Comparison of ENCODE assay signal across 8 cellular contexts in the genomic region with DNA sequence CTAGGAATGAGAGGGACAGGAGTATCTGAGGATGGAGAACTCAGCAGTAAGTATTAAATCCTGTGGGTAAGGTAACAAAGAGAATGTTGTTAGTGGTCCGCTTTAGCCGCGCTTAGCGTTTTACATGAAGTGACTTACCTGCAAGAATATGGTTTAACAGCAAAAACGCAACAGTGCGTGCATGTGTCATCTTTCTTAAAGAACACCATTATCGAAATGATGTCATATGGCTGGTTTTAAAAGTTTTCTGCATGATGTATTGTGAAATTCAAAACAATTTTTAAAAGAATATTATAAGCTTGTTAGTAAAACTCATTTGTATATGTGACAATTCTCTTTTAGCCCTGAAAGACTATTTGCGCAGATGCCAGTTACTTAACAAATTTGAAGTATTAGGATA. TPM values are rescaled to one million over a fixed set of nuclear protein-coding genes. Genes with fewer than 3 reads are reported as not detected.
DNase-seq lines count a peak whose midpoint lies in the region; ATAC-seq and TF ChIP-seq lines count a peak whose summit lies in the region.

No MANE protein-coding gene starts in this region.

- peak overlapping the region; percentile 99 for H3K4me3 Mint-ChIP-seq in CD8-positive, alpha-beta T cell
- H3K4me3 Mint-ChIP-seq in effector memory CD8-positive, alpha-beta T cell = peak overlapping the region; percentile 92 to 93
- peak overlapping the region; percentile 100 for H3K4me3 Mint-ChIP-seq in neural crest cell

- H3F3A ChIP-seq in MM.1S (ENCODE audit: insufficient read depth, low read length) = peaks cover 16% of the 10 kb centered on the region

- H3K27me3 ChIP-seq in CD8-positive, alpha-beta T cell (ENCODE audit: insufficient read depth, low read length) = no peaks in the 10 kb centered on the region
- no peaks in the 10 kb centered on the region for H3K27me3 ChIP-seq in MM.1S (replicated peaks; ENCODE audit: insufficient read depth, low read length)

- H2AFZ ChIP-seq in MM.1S (ENCODE audit: low read length) = no peak overlapping the region

- peaks cover 55% of the 10 kb centered on the region for H4K20me1 ChIP-seq in MM.1S (ENCODE audit: insufficient read depth, low read length)

- H3K79me2 ChIP-seq in MM.1S (ENCODE audit: low read length) = peaks cover 76% of the 10 kb centered on the region

- peak overlapping the region; percentile 97; the same call in 1 of the 2 replicates for H3K9ac ChIP-seq in MM.1S (ENCODE audit: low read length)

- H3K4me1 ChIP-seq in CD8-positive, alpha-beta T cell (ENCODE audit: insufficient read depth, low read length) = peaks cover 50% of the 10 kb centered on the region
- peaks cover 12% of the 10 kb centered on the region for H3K4me1 ChIP-seq in MM.1S (ENCODE audit: low read length)

- no peak for ATAC-seq in CD8-positive, alpha-beta T cell
- ATAC-seq in effector memory CD8-positive, alpha-beta T cell (replicated peaks) = no peak
- ATAC-seq in GM18498 (IDR thresholded peaks at IDR 0.05; ENCODE audit: unreplicated experiment) (no peak), sciatic nerve (no peak)

- DNase-seq in CD8-positive, alpha-beta T cell = peak in 2 of 7 experiments; percentile 7 to 21
- DNase-seq in MM.1S (no peak), neural crest cell (ENCODE audit: low read depth, low spot score) (no peak), sciatic nerve (ENCODE audit: low spot score) (no peak), NCI-H1105 (lab: John Stamatoyannopoulos, UW) (no peak), SK-N-DZ (ENCODE audit: low spot score) (no peak)
- peak in 1 of 3 experiments; percentile 9 for DNase-seq in effector memory CD8-positive, alpha-beta T cell

- H3K4me3 ChIP-seq in CD8-positive, alpha-beta T cell (ENCODE audit: low read depth, low read length) = peak overlapping the region; percentile 82
- H3K4me3 ChIP-seq in MM.1S (ENCODE audit: low read length) = peak overlapping the region; percentile 86

- H3K9me3 Mint-ChIP-seq in CD8-positive, alpha-beta T cell = no peaks in the 10 kb centered on the region
- H3K9me3 Mint-ChIP-seq in effector memory CD8-positive, alpha-beta T cell = no peaks in the 10 kb centered on the region
- H3K9me3 Mint-ChIP-seq in neural crest cell = no peaks in the 10 kb centered on the region

- H3K36me3 ChIP-seq in CD8-positive, alpha-beta T cell (ENCODE audit: insufficient read depth, low read length) = peaks cover 3% of the 10 kb centered on the region
- H3K36me3 ChIP-seq in MM.1S (replicated peaks; ENCODE audit: insufficient read depth, low read length) = peaks cover 2% of the 10 kb centered on the region; the same call in 1 of the 2 replicates

- no peak for TF ChIP-seq CTCF in CD8-positive, alpha-beta T cell (IDR thresholded peaks at IDR 0.05)
- TF ChIP-seq CTCF in MM.1S (IDR thresholded peaks at IDR 0.05; ENCODE audit: low read length) (no peak), neural crest cell (conservative IDR thresholded peaks at IDR 0.05) (no peak)

- H3K27ac ChIP-seq in CD8-positive, alpha-beta T cell (ENCODE audit: low read depth, low read length) = peak overlapping the region; percentile 83
- H3K27ac ChIP-seq in MM.1S (ENCODE audit: low read length) = no peak overlapping the region

- intact Hi-C loops in CD8-positive, alpha-beta T cell (cut with DNase I, micrococcal nuclease) = loop anchor here (2.0 to 10.0 kb wide), 7 partner anchors 36 to 1114 kb away; partner anchors contain the start of genes GNS (in 2 of the 2) and LLPH (in 1 of the 2)
- intact Hi-C loops in sciatic nerve (cut with DNase I) = no loop called here

- H3K27me3 Mint-ChIP-seq in CD8-positive, alpha-beta T cell (ENCODE audit: low read depth) = no peaks in the 10 kb centered on the region
- peaks cover 0 to 3% of the 10 kb centered on the region in 2 donors for H3K27me3 Mint-ChIP-seq in effector memory CD8-positive, alpha-beta T cell
- peaks cover 22% of the 10 kb centered on the region for H3K27me3 Mint-ChIP-seq in neural crest cell (ENCODE audit: low read depth)

- POLR2A ChIA-PET in CD8-positive, alpha-beta T cell (lab: Charles Lee) = interaction anchor here (0.6 kb wide), 1 partner anchor 92 kb away, joined by 4 read pairs; no protein-coding TSS in a partner anchor

- H3K27ac Mint-ChIP-seq in CD8-positive, alpha-beta T cell = peak overlapping the region; percentile 95
- peak overlapping the region; percentile 99 for H3K27ac Mint-ChIP-seq in effector memory CD8-positive, alpha-beta T cell
- no peak overlapping the region for H3K27ac Mint-ChIP-seq in neural crest cell (ENCODE audit: unreplicated experiment)

- CTCF ChIA-PET in CD8-positive, alpha-beta T cell (lab: Charles Lee) = no interaction called here

- peaks cover 29% of the 10 kb centered on the region for H3K36me3 Mint-ChIP-seq in CD8-positive, alpha-beta T cell
- H3K36me3 Mint-ChIP-seq in effector memory CD8-positive, alpha-beta T cell (ENCODE audit: insufficient read depth) = peaks cover 23% of the 10 kb centered on the region
- peaks cover 5% of the 10 kb centered on the region for H3K36me3 Mint-ChIP-seq in neural crest cell (ENCODE audit: low read depth)

- no peaks in the 10 kb centered on the region for H3K9me3 ChIP-seq in CD8-positive, alpha-beta T cell (ENCODE audit: low read length)
- no peaks in the 10 kb centered on the region for H3K9me3 ChIP-seq in MM.1S (replicated peaks; ENCODE audit: insufficient read depth, low read length)

- no peaks in the 10 kb centered on the region for H3K9me2 ChIP-seq in MM.1S (replicated peaks; ENCODE audit: insufficient read depth, low read length)

- H3K4me2 ChIP-seq in MM.1S (ENCODE audit: low read depth, low read length) = peak overlapping the region; percentile 61

- H3K4me1 Mint-ChIP-seq in CD8-positive, alpha-beta T cell (ENCODE audit: low read depth) = peaks cover 45% of the 10 kb centered on the region
- peaks cover 25 to 27% of the 10 kb centered on the region in 2 donors for H3K4me1 Mint-ChIP-seq in effector memory CD8-positive, alpha-beta T cell (ENCODE audit: low read depth in 2 of 2)
- peaks cover 35% of the 10 kb centered on the region for H3K4me1 Mint-ChIP-seq in neural crest cell

RNA-seq across cellular contexts. Expression of gene LEMD3, which starts 1.7 kb away (rescaled TPM):
- total RNA-seq in CD8-positive, alpha-beta T cell = 10 to 100 TPM; 75.2 to 77.9 TPM
- total RNA-seq in neural crest cell = 27.8 and 31.8 TPM in 2 replicates
- 33.7 TPM for total RNA-seq in sciatic nerve
- 26.9 and 31.6 TPM in 2 replicates for polyA plus RNA-seq in SK-N-DZ (2014; cell fraction: cytosol; rRNA removed)
- polyA plus RNA-seq in SK-N-DZ (2014; cell fraction: nucleus; rRNA removed) = 51.7 and 60.1 TPM in 2 replicates

RNA-seq across cellular contexts. Expression of gene WIF1, which starts 50.0 kb away (rescaled TPM):
- total RNA-seq in CD8-positive, alpha-beta T cell = not detected
- not detected in 2 replicates for total RNA-seq in neural crest cell
- total RNA-seq in sciatic nerve = 0.76 TPM
- not detected in 2 replicates for polyA plus RNA-seq in SK-N-DZ (2014; cell fraction: cytosol; rRNA removed)
- polyA plus RNA-seq in SK-N-DZ (2014; cell fraction: nucleus; rRNA removed) = not detected in 2 replicates
